Comparison of ENCODE assay signal across 8 cellular contexts in genomic region chr15:74431645-74432044, GRCh38. TPM values are rescaled to one million over a fixed set of nuclear protein-coding genes. Genes with fewer than 3 reads are reported as not detected.
DNase-seq lines count a peak whose midpoint lies in the region; ATAC-seq, FAIRE-seq and TF ChIP-seq lines count a peak whose summit lies in the region.

No MANE protein-coding gene starts in this region.

- H3K9ac ChIP-seq in DND-41 (ENCODE audit: low read depth, low read length) = peak overlapping the region; percentile 79; the same call in 1 of the 2 replicates
- H3K9ac ChIP-seq in parathyroid adenoma = no peak overlapping the region

- H3K9me2 ChIP-seq in PC-9 (ENCODE audit: insufficient read depth) = no peaks in the 10 kb centered on the region

- in situ Hi-C loops in gastrocnemius medialis (cut with MboI; ENCODE audit: low sequenced_read_pairs in 4 of 4) = no loop called here

- H3K9me3 ChIP-seq in DND-41 (ENCODE audit: insufficient read depth, low read length, severe bottlenecking) = no peaks in the 10 kb centered on the region
- no peaks in the 10 kb centered on the region for H3K9me3 ChIP-seq in PC-9 (ENCODE audit: insufficient read depth, low read depth)
- H3K9me3 ChIP-seq in parathyroid adenoma (ENCODE audit: control insufficient read depth, low read length) = no peaks in the 10 kb centered on the region
- H3K9me3 ChIP-seq in gastrocnemius medialis = no peaks in the 10 kb centered on the region

- H4K20me1 ChIP-seq in DND-41 (ENCODE audit: insufficient read depth, low read length) (peaks cover 49% of the 10 kb centered on the region), PC-9 (ENCODE audit: insufficient read depth) (no peaks in the 10 kb centered on the region)

- H3K36me3 ChIP-seq in DND-41 (ENCODE audit: insufficient read depth, low read length) (no peaks in the 10 kb centered on the region), PC-9 (ENCODE audit: low read depth) (no peaks in the 10 kb centered on the region), parathyroid adenoma (ENCODE audit: control insufficient read depth, insufficient read depth, low read length) (no peaks in the 10 kb centered on the region), gastrocnemius medialis (no peaks in the 10 kb centered on the region)

- H3K4me1 ChIP-seq in DND-41 (ENCODE audit: insufficient read depth, low read length) (peaks cover 46% of the 10 kb centered on the region), PC-9 (replicated peaks; ENCODE audit: insufficient read depth) (peaks cover 6% of the 10 kb centered on the region; the same call in 1 of the 2 replicates), parathyroid adenoma (peaks cover 31% of the 10 kb centered on the region), gastrocnemius medialis (peaks cover 0 to 9% of the 10 kb centered on the region in 2 donors)

- H3F3A ChIP-seq in PC-9 (ENCODE audit: insufficient read depth, low read depth) = no peaks in the 10 kb centered on the region

- intact Hi-C loops in PC-9 (cut with micrococcal nuclease; ENCODE audit: unreplicated experiment) = no loop called here
- intact Hi-C loops in gastrocnemius medialis (cut with DNase I; ENCODE audit: low total_unique reads) = loop anchor here (5.0 kb wide), 1 partner anchor 41 kb away; no protein-coding TSS in a partner anchor
- intact Hi-C loops in posterior vena cava (cut with DNase I) = no loop called here

- CTCF ChIA-PET in PC-9 (lab: Charles Lee) = interaction anchor here (0.5 kb wide), 1 partner anchor 46 kb away, joined by 3 read pairs; no protein-coding TSS in a partner anchor

- BruUV-seq in PC-9 (replicated peaks; lab: Mats Ljungman, UMichigan) = no TSS peak

- ATAC-seq in DND-41 (ENCODE audit: insufficient read depth, low read depth) (peak; percentile 30; the same call in 1 of the 3 replicates), gastrocnemius medialis (no peak), HG03378 (IDR thresholded peaks at IDR 0.05; ENCODE audit: unreplicated experiment) (no peak)

- POLR2A ChIA-PET in PC-9 (lab: Charles Lee; ENCODE audit: unreplicated experiment) = interaction anchor here (0.6 kb wide), 1 partner anchor 379 kb away, joined by 3 read pairs; no protein-coding TSS in a partner anchor

- peaks cover 65% of the 10 kb centered on the region for H3K79me2 ChIP-seq in DND-41 (ENCODE audit: insufficient read depth, low read length)
- peaks cover 47% of the 10 kb centered on the region for H3K79me2 ChIP-seq in PC-9 (ENCODE audit: low read depth)
- peaks cover 3% of the 10 kb centered on the region for H3K79me2 ChIP-seq in parathyroid adenoma

- peak; percentile 41 for DNase-seq in DND-41
- DNase-seq in PC-9 = no peak
- DNase-seq in coronary artery (ENCODE audit: low spot score) = no peak
- DNase-seq in RCC 7860 (ENCODE audit: low spot score) = no peak
- DNase-seq in gastrocnemius medialis = no peak
- no peak for DNase-seq in posterior vena cava (ENCODE audit: low spot score)

- TF ChIP-seq CTCF in DND-41 (IDR thresholded peaks at IDR 0.05; ENCODE audit: borderline replicate concordance, extremely low read depth, low read length, poor library complexity, severe bottlenecking) (no peak), PC-9 (conservative IDR thresholded peaks at IDR 0.05) (no peak), coronary artery (IDR thresholded peaks at IDR 0.05) (no peak), parathyroid adenoma (IDR thresholded peaks at IDR 0.05) (no peak), gastrocnemius medialis (IDR thresholded peaks at IDR 0.05 in 4 of 5, conservative IDR thresholded peaks at IDR 0.05 in 1 of 5) (no peak)

- no peak for TF ChIP-seq POLR2A in gastrocnemius medialis (IDR thresholded peaks at IDR 0.05)

- H3K4me3 ChIP-seq in DND-41 (ENCODE audit: low read depth in 1 of 2, low read length in 2 of 2) (peak overlapping the region in 1 of 2 experiments; percentile 15; a peak in 1 of 4 replicates), PC-9 (no peak overlapping the region), coronary artery (peak overlapping the region; percentile 97), parathyroid adenoma (ENCODE audit: low read depth, low read length) (no peak overlapping the region), gastrocnemius medialis (no peak overlapping the region)

- H3K27me3 ChIP-seq in DND-41 (ENCODE audit: insufficient read depth, low read length, poor library complexity) (peaks cover 11% of the 10 kb centered on the region), PC-9 (ENCODE audit: insufficient read depth, low read depth) (no peaks in the 10 kb centered on the region), parathyroid adenoma (ENCODE audit: control insufficient read depth, insufficient read depth, low read length) (no peaks in the 10 kb centered on the region), gastrocnemius medialis (peaks cover 0 to 18% (median 7%) of the 10 kb centered on the region in 3 donors)

- H3K27ac ChIP-seq in DND-41 (ENCODE audit: low read length) (no peak overlapping the region), PC-9 (no peak overlapping the region), coronary artery (no peak overlapping the region), parathyroid adenoma (peak overlapping the region; percentile 84), gastrocnemius medialis (no peak overlapping the region)

- no peak for FAIRE-seq in RCC 7860 (lab: Jason Lieb, UNC)

- H3K4me2 ChIP-seq in DND-41 (ENCODE audit: insufficient read depth, low read length) (peak overlapping the region; percentile 88), PC-9 (peak overlapping the region; percentile 83; the same call in 1 of the 2 replicates), parathyroid adenoma (ENCODE audit: low read length) (no peak overlapping the region)

- H2AFZ ChIP-seq in DND-41 (ENCODE audit: low read depth, low read length) = no peak overlapping the region
- H2AFZ ChIP-seq in PC-9 = no peak overlapping the region
- no peak overlapping the region for H2AFZ ChIP-seq in parathyroid adenoma

RNA-seq across cellular contexts. Expression of gene SEMA7A, which starts 2.1 kb away (rescaled TPM):
- total RNA-seq in PC-9 (2021) (8.3 and 14.5 TPM in 2 replicates), gastrocnemius medialis (1 to 10 TPM in 3 of 4 donors, under 1 TPM in 1; 0.51 to 2.7 (median 2.4) TPM), posterior vena cava (1 to 10 TPM; 1.2 to 2.0 TPM)

RNA-seq across cellular contexts. Expression of gene UBL7, which starts 29.3 kb away (rescaled TPM):
- 73.9 and 89.6 TPM in 2 replicates for total RNA-seq in PC-9 (2021)
- total RNA-seq in gastrocnemius medialis = 100 to 1,000 TPM in 1 of 4 donors, 10 to 100 TPM in 3; 66.4 to 139 (median 83.2) TPM
- total RNA-seq in posterior vena cava = 10 to 100 TPM; 24.8 to 25.9 TPM
